Comparison of ENCODE assay signal across 9 cellular contexts in the genomic region with DNA sequence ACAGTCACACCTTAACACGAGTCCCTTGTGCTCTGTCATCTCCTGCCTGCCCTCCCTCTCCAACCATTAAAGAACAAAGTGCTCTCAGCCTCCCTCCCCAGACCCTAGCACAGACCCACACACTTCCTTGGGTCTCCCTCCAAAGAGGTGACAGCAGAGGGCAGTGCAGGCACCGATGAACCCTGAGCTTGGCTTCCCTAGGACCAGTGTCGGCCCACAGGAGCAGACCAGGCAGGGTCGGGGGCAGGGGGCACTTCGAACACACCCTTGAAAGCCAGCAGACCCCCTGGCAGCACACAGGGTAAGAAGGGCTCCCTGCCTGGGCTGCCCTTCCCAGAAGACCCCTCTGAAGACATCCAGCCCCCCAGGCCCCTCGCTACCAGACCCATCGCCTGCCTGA. TPM values are rescaled to one million over a fixed set of nuclear protein-coding genes. Genes with fewer than 3 reads are reported as not detected.
DNase-seq lines count a peak whose midpoint lies in the region; ATAC-seq and TF ChIP-seq lines count a peak whose summit lies in the region.
"Had no signal": no experiment of that assay in that cellular context is flagged by ENCODE, and none has a peak within 500 bp of the region (broad histone marks: within the 10 kb centered on the region; RNA-seq: fewer than 3 reads in every experiment).

No MANE protein-coding gene starts in this region.

- peaks cover 18% of the 10 kb centered on the region for H3K4me1 Mint-ChIP-seq in activated naive CD4-positive, alpha-beta T cell treated with anti-CD3 and anti-CD28 coated beads, Interleukin-2, amount 10 ng/mL, durations not matched to agents 7 days and 5 days
- H3K4me1 Mint-ChIP-seq in stimulated activated memory B cell treated with anti-CD40 and anti-IgM and Interleukin-4, amounts not matched to agents 10 μg/mL and 1 μg/mL and 100 μg/mL, for 72 hours: peaks cover 19% of the 10 kb centered on the region

- H3K36me3 Mint-ChIP-seq in activated naive CD4-positive, alpha-beta T cell treated with anti-CD3 and anti-CD28 coated beads, Interleukin-2, amount 10 ng/mL, durations not matched to agents 7 days and 5 days: peaks cover 6% of the 10 kb centered on the region
- peaks cover 27% of the 10 kb centered on the region for H3K36me3 Mint-ChIP-seq in stimulated activated memory B cell treated with anti-CD40 and anti-IgM and Interleukin-4, amounts not matched to agents 10 μg/mL and 1 μg/mL and 100 μg/mL, for 72 hours

- no peak overlapping the region for H3K27ac Mint-ChIP-seq in activated naive CD4-positive, alpha-beta T cell treated with anti-CD3 and anti-CD28 coated beads, Interleukin-2, amount 10 ng/mL, durations not matched to agents 7 days and 5 days
- peak overlapping the region; percentile 15 for H3K27ac Mint-ChIP-seq in stimulated activated memory B cell treated with anti-CD40 and anti-IgM and Interleukin-4, amounts not matched to agents 10 μg/mL and 1 μg/mL and 100 μg/mL, for 72 hours

- peak; percentile 44 for DNase-seq in activated naive CD4-positive, alpha-beta T cell treated with anti-CD3 and anti-CD28 coated beads, Interleukin-2, amount 10 ng/mL, durations not matched to agents 7 days and 5 days
- DNase-seq in activated naive CD4-positive, alpha-beta T cell (lab: John Stamatoyannopoulos, UW): no peak
- DNase-seq in NCI-H460 (ENCODE audit: extremely low read depth, low read depth) (peak; percentile 9), fibroblast of mammary gland (ENCODE audit: low read depth) (no peak), KBM-7 (no peak)
- DNase-seq: NCI-H524 treated with DMSO at 0.1 percent for 48 hours had no signal

- in situ Hi-C loops in KBM-7 (cut with MboI; ENCODE audit: low pct_unique_long_range_greater_than_20kb, low sequenced_read_pairs): no loop called here

- peaks cover 10% of the 10 kb centered on the region for H3K27me3 Mint-ChIP-seq in activated naive CD4-positive, alpha-beta T cell treated with anti-CD3 and anti-CD28 coated beads, Interleukin-2, amount 10 ng/mL, durations not matched to agents 7 days and 5 days
- no peaks in the 10 kb centered on the region for H3K27me3 Mint-ChIP-seq in stimulated activated memory B cell treated with anti-CD40 and anti-IgM and Interleukin-4, amounts not matched to agents 10 μg/mL and 1 μg/mL and 100 μg/mL, for 72 hours

- TF ChIP-seq CTCF in fibroblast of mammary gland (conservative IDR thresholded peaks at IDR 0.05; ENCODE audit: control insufficient read depth, insufficient read depth, low read depth, low read length): peak; percentile 12

- H3K4me3 Mint-ChIP-seq in activated naive CD4-positive, alpha-beta T cell treated with anti-CD3 and anti-CD28 coated beads, Interleukin-2, amount 10 ng/mL, durations not matched to agents 7 days and 5 days: no peak overlapping the region
- H3K4me3 Mint-ChIP-seq in stimulated activated memory B cell treated with anti-CD40 and anti-IgM and Interleukin-4, amounts not matched to agents 10 μg/mL and 1 μg/mL and 100 μg/mL, for 72 hours: no peak overlapping the region

- H3K9me3 Mint-ChIP-seq in activated naive CD4-positive, alpha-beta T cell treated with anti-CD3 and anti-CD28 coated beads, Interleukin-2, amount 10 ng/mL, durations not matched to agents 7 days and 5 days: no peaks in the 10 kb centered on the region
- no peaks in the 10 kb centered on the region for H3K9me3 Mint-ChIP-seq in stimulated activated memory B cell treated with anti-CD40 and anti-IgM and Interleukin-4, amounts not matched to agents 10 μg/mL and 1 μg/mL and 100 μg/mL, for 72 hours

- H3K4me3 ChIP-seq in fibroblast of mammary gland (ENCODE audit: control insufficient read depth, low read depth, low read length): no peak overlapping the region

- peak; percentile 13 for ATAC-seq in stimulated activated memory B cell treated with anti-CD40 and anti-IgM and Interleukin-4, amounts not matched to agents 10 μg/mL and 1 μg/mL and 100 μg/mL, for 72 hours
- no peak for ATAC-seq in HG02884 (IDR thresholded peaks at IDR 0.05; ENCODE audit: unreplicated experiment)
- no peak for ATAC-seq in GM19452 (IDR thresholded peaks at IDR 0.05; ENCODE audit: unreplicated experiment)

- CTCF ChIA-PET in activated naive CD4-positive, alpha-beta T cell treated with anti-CD3 and anti-CD28 coated beads, Interleukin-2, amount 10 ng/mL, durations not matched to agents 7 days and 5 days (lab: Charles Lee): interaction anchor here (1.3 kb wide), 1 partner anchor 27 kb away, joined by 4 read pairs; no protein-coding TSS in a partner anchor

RNA-seq across cellular contexts. Expression of gene CDK2AP1, which starts 7.0 kb away (rescaled TPM):
- total RNA-seq in NCI-H460 (2014; rRNA removed; shearing (Covaris generic)): 114 and 122 TPM in 2 replicates
- polyA plus RNA-seq in NCI-H460 (2014; cell fraction: nucleus; rRNA removed): 78.7 and 96.9 TPM in 2 replicates

RNA-seq across cellular contexts. Expression of gene MTRFR, which starts 31.4 kb away (rescaled TPM):
- 14.3 and 18.8 TPM in 2 replicates for total RNA-seq in NCI-H460 (2014; rRNA removed; shearing (Covaris generic))
- polyA plus RNA-seq in NCI-H460 (2014; cell fraction: nucleus; rRNA removed): 7.8 and 15.3 TPM in 2 replicates

RNA-seq across cellular contexts. Expression of gene MPHOSPH9, which starts 31.7 kb away (rescaled TPM):
- total RNA-seq in NCI-H460 (2014; rRNA removed; shearing (Covaris generic)): 82.9 and 90.6 TPM in 2 replicates
- polyA plus RNA-seq in NCI-H460 (2014; cell fraction: nucleus; rRNA removed): 105 and 172 TPM in 2 replicates

Comparison
In these comparisons a context has a peak if more than half of its experiments do, and no peak if none do; other contexts are left out.
1. DNase-seq: peak in activated naive CD4-positive, alpha-beta T cell treated with anti-CD3 and anti-CD28 coated beads, Interleukin-2, amount 10 ng/mL, durations not matched to agents 7 days and 5 days (single experiment) and NCI-H460 (single experiment); none in activated naive CD4-positive, alpha-beta T cell (0 of 4), fibroblast of mammary gland (single experiment) and KBM-7 (single experiment).